ENCODE assay signal across 18 cellular contexts in genomic region chr11:92297551-92298237, GRCh38.
"Had no signal": no experiment of that assay in that cellular context is flagged by ENCODE, and none has a peak within 500 bp of the region (broad histone marks: within the 10 kb centered on the region; RNA-seq: fewer than 3 reads in every experiment).

No MANE protein-coding gene starts in this region.

- H3K9me3 Mint-ChIP-seq: activated CD8-positive, alpha-beta T cell treated with anti-CD3 and anti-CD28 coated beads for 36 hours; T-helper 2 cell treated with Interferon-gamma antibody and Interleukin-4, amounts not matched to agents 5 μg/mL and 100 μg/mL, for 36 hours; type B pancreatic cell had no signal

- H3K36me3 ChIP-seq: pancreas, sigmoid colon had no signal

- H3K9me3 ChIP-seq: body of pancreas, pancreas, sigmoid colon had no signal

- H3K4me1 ChIP-seq: body of pancreas, pancreas, sigmoid colon had no signal

- H3K27ac ChIP-seq: body of pancreas, pancreas, sigmoid colon had no signal

- H3K27me3 Mint-ChIP-seq: activated B cell treated with CpG ODN at 0.5 μM for 24 hours; activated CD8-positive, alpha-beta T cell treated with anti-CD3 and anti-CD28 coated beads for 36 hours; activated naive CD8-positive, alpha-beta T cell; stimulated activated naive CD8-positive, alpha-beta T cell treated with anti-CD3 and anti-CD28 coated beads, Interleukin-15, amount 100 ng/mL, for 72 hours; type B pancreatic cell had no signal

- H3K36me3 Mint-ChIP-seq: activated naive CD8-positive, alpha-beta T cell had no signal

- H3K4me3 Mint-ChIP-seq: activated B cell treated with CpG ODN at 0.5 μM for 24 hours; activated CD8-positive, alpha-beta T cell treated with anti-CD3 and anti-CD28 coated beads for 36 hours; activated naive CD8-positive, alpha-beta T cell; activated T-cell treated with anti-CD3 and anti-CD28 coated beads, Interleukin-2, amount 50 U/mL, for 72 hours; neural crest cell; stimulated activated naive CD8-positive, alpha-beta T cell treated with anti-CD3 and anti-CD28 coated beads, Interleukin-15, amount 100 ng/mL, for 72 hours; T-helper 2 cell treated with Interferon-gamma antibody and Interleukin-4, amounts not matched to agents 5 μg/mL and 100 μg/mL, for 36 hours; type B pancreatic cell had no signal

- H3K4me1 Mint-ChIP-seq: activated B cell treated with CpG ODN at 0.5 μM for 24 hours; stimulated activated naive CD8-positive, alpha-beta T cell treated with anti-CD3 and anti-CD28 coated beads, Interleukin-15, amount 100 ng/mL, for 72 hours had no signal

- ATAC-seq: activated CD8-positive, alpha-beta T cell treated with anti-CD3 and anti-CD28 coated beads for 36 hours; activated T-cell treated with anti-CD3 and anti-CD28 coated beads, Interleukin-2, amount 50 U/mL, for 72 hours; body of pancreas; pancreas; stimulated activated naive CD8-positive, alpha-beta T cell treated with anti-CD3 and anti-CD28 coated beads, Interleukin-15, amount 100 ng/mL, for 72 hours had no signal

- H3K27ac Mint-ChIP-seq: activated B cell treated with CpG ODN at 0.5 μM for 24 hours; activated CD8-positive, alpha-beta T cell treated with anti-CD3 and anti-CD28 coated beads for 36 hours; activated naive CD8-positive, alpha-beta T cell; activated T-cell treated with anti-CD3 and anti-CD28 coated beads, Interleukin-2, amount 50 U/mL, for 72 hours; stimulated activated naive CD8-positive, alpha-beta T cell treated with anti-CD3 and anti-CD28 coated beads, Interleukin-15, amount 100 ng/mL, for 72 hours; T-helper 2 cell treated with Interferon-gamma antibody and Interleukin-4, amounts not matched to agents 5 μg/mL and 100 μg/mL, for 36 hours; type B pancreatic cell had no signal

- H3K4me3 ChIP-seq: body of pancreas, pancreas, sigmoid colon had no signal

- H3K27me3 ChIP-seq: body of pancreas, pancreas, sigmoid colon had no signal

- DNase-seq: activated B cell treated with CpG ODN at 0.5 μM for 24 hours; activated CD4-positive, alpha-beta T cell treated with anti-CD3 and anti-CD28 coated beads for 48 hours; activated CD8-positive, alpha-beta memory T cell treated with anti-CD3 and anti-CD28 coated beads, Interleukin-2, amount 50 U/mL, for 4 hours; activated CD8-positive, alpha-beta T cell treated with anti-CD3 and anti-CD28 coated beads for 36 hours; activated gamma-delta T cell; activated T-cell treated with anti-CD3 and anti-CD28 coated beads, Interleukin-2, amount 50 U/mL, for 72 hours; amygdala; body of pancreas; hippocampal formation; mesenchymal stem cell; pancreas; sigmoid colon; stimulated activated CD4-positive, alpha-beta T cell treated with anti-CD3 and anti-CD28 coated beads, Interleukin-1b, Interleukin-23, amount 100 ng/mL, for 48 hours; stimulated activated naive CD8-positive, alpha-beta T cell treated with anti-CD3 and anti-CD28 coated beads, Interleukin-15, amount 100 ng/mL, for 72 hours had no signal
